ENCODE assay signal across 1 cellular context in the genomic region with DNA sequence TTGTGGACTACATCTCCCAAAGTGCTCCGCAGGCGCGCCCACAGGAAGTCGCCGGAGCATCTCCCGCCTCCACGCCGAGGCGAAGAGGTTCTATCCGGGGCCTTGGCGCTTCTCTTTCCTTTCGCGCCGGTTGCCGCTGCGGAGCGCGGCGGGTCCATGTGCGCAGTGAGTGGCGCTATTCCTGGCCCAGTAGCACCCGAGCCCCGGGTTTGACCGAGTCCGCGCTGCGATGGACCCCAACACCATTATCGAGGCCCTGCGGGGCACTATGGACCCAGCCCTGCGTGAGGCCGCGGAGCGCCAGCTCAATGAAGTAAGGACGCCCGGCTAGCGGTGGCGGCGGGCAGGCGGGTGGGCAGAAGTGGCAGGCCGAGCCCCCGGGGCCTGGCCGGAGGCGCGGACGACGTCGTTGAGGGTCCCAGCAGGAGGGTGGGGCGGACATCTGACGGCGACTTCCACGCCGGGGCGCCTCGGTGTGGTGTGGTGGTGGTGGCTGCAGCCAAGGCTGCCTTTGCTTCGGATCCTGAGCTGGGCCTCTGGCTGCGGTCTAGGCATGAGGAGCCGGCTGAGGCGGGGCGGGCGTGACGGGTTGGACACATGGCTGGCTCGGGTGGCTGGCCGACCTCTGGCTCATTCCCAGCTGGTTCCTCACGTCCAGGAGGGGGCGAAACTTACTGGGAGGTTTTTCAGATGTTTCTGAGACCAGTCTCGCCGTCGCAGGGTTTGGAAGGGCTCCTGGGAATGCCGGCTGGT.
TF ChIP-seq lines count a peak whose summit lies in the region.

A gene (plus strand): TSS at position 118 of the 753 bp plus-strand sequence. CDS start 112 bp downstream, at position 230.

TF ChIP-seq in HepG2, 621 proteins besides CTCF, POLR2A, EP300 and RAD21 (continued from another document and continues in another):
- TF ChIP-seq, protein P1, sequence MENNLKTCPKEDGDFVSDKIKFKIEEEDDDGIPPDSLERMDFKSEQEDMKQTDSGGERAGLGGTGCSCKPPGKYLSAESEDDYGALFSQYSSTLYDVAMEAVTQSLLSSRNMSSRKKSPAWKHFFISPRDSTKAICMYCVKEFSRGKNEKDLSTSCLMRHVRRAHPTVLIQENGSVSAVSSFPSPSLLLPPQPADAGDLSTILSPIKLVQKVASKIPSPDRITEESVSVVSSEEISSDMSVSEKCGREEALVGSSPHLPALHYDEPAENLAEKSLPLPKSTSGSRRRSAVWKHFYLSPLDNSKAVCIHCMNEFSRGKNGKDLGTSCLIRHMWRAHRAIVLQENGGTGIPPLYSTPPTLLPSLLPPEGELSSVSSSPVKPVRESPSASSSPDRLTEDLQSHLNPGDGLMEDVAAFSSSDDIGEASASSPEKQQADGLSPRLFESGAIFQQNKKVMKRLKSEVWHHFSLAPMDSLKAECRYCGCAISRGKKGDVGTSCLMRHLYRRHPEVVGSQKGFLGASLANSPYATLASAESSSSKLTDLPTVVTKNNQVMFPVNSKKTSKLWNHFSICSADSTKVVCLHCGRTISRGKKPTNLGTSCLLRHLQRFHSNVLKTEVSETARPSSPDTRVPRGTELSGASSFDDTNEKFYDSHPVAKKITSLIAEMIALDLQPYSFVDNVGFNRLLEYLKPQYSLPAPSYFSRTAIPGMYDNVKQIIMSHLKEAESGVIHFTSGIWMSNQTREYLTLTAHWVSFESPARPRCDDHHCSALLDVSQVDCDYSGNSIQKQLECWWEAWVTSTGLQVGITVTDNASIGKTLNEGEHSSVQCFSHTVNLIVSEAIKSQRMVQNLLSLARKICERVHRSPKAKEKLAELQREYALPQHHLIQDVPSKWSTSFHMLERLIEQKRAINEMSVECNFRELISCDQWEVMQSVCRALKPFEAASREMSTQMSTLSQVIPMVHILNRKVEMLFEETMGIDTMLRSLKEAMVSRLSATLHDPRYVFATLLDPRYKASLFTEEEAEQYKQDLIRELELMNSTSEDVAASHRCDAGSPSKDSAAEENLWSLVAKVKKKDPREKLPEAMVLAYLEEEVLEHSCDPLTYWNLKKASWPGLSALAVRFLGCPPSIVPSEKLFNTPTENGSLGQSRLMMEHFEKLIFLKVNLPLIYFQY (CRISPR knock-in tag; IDR thresholded peaks at IDR 0.05; ENCODE audit: borderline replicate concordance), result no peak; the same call in 1 of the 2 replicates
- TF ChIP-seq NFIC (IDR thresholded peaks at IDR 0.05; ENCODE audit: low read length), result no peak
- TF ChIP-seq ZNF207 (IDR thresholded peaks at IDR 0.05; ENCODE audit: borderline replicate concordance), result no peak
- no peak for TF ChIP-seq ZBTB21 (CRISPR knock-in tag; IDR thresholded peaks at IDR 0.05)
- no peak for TF ChIP-seq MATR3 (CRISPR knock-in tag; IDR thresholded peaks at IDR 0.05)
- TF ChIP-seq, protein P2, sequence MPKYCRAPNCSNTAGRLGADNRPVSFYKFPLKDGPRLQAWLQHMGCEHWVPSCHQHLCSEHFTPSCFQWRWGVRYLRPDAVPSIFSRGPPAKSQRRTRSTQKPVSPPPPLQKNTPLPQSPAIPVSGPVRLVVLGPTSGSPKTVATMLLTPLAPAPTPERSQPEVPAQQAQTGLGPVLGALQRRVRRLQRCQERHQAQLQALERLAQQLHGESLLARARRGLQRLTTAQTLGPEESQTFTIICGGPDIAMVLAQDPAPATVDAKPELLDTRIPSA (CRISPR knock-in tag; IDR thresholded peaks at IDR 0.05; ENCODE audit: borderline replicate concordance), result peak; percentile 90; the same call in 1 of the 2 replicates
- peak; percentile 78; the same call in 1 of the 2 replicates for TF ChIP-seq ZNF703 (CRISPR knock-in tag; IDR thresholded peaks at IDR 0.05; ENCODE audit: borderline replicate concordance)
- peak; percentile 22; the same call in 1 of the 2 replicates for TF ChIP-seq ZNF253 (CRISPR knock-in tag; IDR thresholded peaks at IDR 0.05; ENCODE audit: borderline replicate concordance)
- TF ChIP-seq NFYB (CRISPR knock-in tag; IDR thresholded peaks at IDR 0.05), result peak; percentile 21; the same call in 1 of the 2 replicates
- no peak for TF ChIP-seq ZNF7 (CRISPR knock-in tag; IDR thresholded peaks at IDR 0.05)
- no peak for TF ChIP-seq ATF7 (IDR thresholded peaks at IDR 0.05)
- TF ChIP-seq ATF7 (CRISPR knock-in tag; IDR thresholded peaks at IDR 0.05), result peak; percentile 20; the same call in 1 of the 2 replicates
- TF ChIP-seq HCFC1 (IDR thresholded peaks at IDR 0.05; ENCODE audit: low read depth, low read length), result peak; percentile 89
- TF ChIP-seq ZBTB8A (CRISPR knock-in tag; IDR thresholded peaks at IDR 0.05; ENCODE audit: borderline replicate concordance, low read depth), result no peak
- TF ChIP-seq CCDC6 (CRISPR knock-in tag; IDR thresholded peaks at IDR 0.05), result no peak
- TF ChIP-seq, protein P3, sequence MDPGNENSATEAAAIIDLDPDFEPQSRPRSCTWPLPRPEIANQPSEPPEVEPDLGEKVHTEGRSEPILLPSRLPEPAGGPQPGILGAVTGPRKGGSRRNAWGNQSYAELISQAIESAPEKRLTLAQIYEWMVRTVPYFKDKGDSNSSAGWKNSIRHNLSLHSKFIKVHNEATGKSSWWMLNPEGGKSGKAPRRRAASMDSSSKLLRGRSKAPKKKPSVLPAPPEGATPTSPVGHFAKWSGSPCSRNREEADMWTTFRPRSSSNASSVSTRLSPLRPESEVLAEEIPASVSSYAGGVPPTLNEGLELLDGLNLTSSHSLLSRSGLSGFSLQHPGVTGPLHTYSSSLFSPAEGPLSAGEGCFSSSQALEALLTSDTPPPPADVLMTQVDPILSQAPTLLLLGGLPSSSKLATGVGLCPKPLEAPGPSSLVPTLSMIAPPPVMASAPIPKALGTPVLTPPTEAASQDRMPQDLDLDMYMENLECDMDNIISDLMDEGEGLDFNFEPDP (CRISPR knock-in tag; conservative IDR thresholded peaks at IDR 0.05), result 0 out of 2 replicates have a peak, but pooled peaks have one; percentile 89
- TF ChIP-seq DR1 (CRISPR knock-in tag; IDR thresholded peaks at IDR 0.05), result peak; percentile 83
- TF ChIP-seq PITX1 (CRISPR knock-in tag; IDR thresholded peaks at IDR 0.05), result peak; percentile 73
- TF ChIP-seq PAF1 (CRISPR knock-in tag; IDR thresholded peaks at IDR 0.05), result no peak
- 0 out of 2 replicates have a peak, but pooled peaks have one; percentile 33 for TF ChIP-seq FOSL1 (CRISPR knock-in tag; IDR thresholded peaks at IDR 0.05; ENCODE audit: borderline replicate concordance)
- TF ChIP-seq, protein P4, sequence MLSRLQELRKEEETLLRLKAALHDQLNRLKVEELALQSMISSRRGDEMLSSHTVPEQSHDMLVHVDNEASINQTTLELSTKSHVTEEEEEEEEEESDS (CRISPR knock-in tag; IDR thresholded peaks at IDR 0.05; ENCODE audit: borderline replicate concordance), result 0 out of 2 replicates have a peak, but pooled peaks have one; percentile 5
- peak; percentile 28; the same call in 1 of the 2 replicates for TF ChIP-seq ZNF570 (CRISPR knock-in tag; IDR thresholded peaks at IDR 0.05; ENCODE audit: borderline replicate concordance)
- TF ChIP-seq ZNF367 (CRISPR knock-in tag; IDR thresholded peaks at IDR 0.05; ENCODE audit: borderline replicate concordance), result peak; percentile 88; the same call in 1 of the 2 replicates
- peak; percentile 96 for TF ChIP-seq ZNF143 (CRISPR knock-in tag; IDR thresholded peaks at IDR 0.05)
- peak; percentile 93 for TF ChIP-seq NKX3-1 (CRISPR knock-in tag; IDR thresholded peaks at IDR 0.05)
- no peak for TF ChIP-seq JUNB (CRISPR knock-in tag; IDR thresholded peaks at IDR 0.05; ENCODE audit: borderline replicate concordance)
- TF ChIP-seq ZNF607 (CRISPR knock-in tag; IDR thresholded peaks at IDR 0.05; ENCODE audit: borderline replicate concordance), result peak; percentile 86; the same call in 1 of the 2 replicates
- 0 out of 2 replicates have a peak, but pooled peaks have one; percentile 45 for TF ChIP-seq ZNF292 (CRISPR knock-in tag; IDR thresholded peaks at IDR 0.05; ENCODE audit: borderline replicate concordance, low read depth)
- TF ChIP-seq, protein P5, sequence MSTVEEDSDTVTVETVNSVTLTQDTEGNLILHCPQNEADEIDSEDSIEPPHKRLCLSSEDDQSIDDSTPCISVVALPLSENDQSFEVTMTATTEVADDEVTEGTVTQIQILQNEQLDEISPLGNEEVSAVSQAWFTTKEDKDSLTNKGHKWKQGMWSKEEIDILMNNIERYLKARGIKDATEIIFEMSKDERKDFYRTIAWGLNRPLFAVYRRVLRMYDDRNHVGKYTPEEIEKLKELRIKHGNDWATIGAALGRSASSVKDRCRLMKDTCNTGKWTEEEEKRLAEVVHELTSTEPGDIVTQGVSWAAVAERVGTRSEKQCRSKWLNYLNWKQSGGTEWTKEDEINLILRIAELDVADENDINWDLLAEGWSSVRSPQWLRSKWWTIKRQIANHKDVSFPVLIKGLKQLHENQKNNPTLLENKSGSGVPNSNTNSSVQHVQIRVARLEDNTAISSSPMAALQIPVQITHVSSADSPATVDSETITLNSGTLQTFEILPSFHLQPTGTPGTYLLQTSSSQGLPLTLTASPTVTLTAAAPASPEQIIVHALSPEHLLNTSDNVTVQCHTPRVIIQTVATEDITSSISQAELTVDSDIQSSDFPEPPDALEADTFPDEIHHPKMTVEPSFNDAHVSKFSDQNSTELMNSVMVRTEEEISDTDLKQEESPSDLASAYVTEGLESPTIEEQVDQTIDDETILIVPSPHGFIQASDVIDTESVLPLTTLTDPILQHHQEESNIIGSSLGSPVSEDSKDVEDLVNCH (CRISPR knock-in tag; IDR thresholded peaks at IDR 0.05), result peak; percentile 92; the same call in 1 of the 2 replicates
- peak; percentile 66; the same call in 1 of the 2 replicates for TF ChIP-seq ERF (CRISPR knock-in tag; IDR thresholded peaks at IDR 0.05)
- TF ChIP-seq, protein P6, sequence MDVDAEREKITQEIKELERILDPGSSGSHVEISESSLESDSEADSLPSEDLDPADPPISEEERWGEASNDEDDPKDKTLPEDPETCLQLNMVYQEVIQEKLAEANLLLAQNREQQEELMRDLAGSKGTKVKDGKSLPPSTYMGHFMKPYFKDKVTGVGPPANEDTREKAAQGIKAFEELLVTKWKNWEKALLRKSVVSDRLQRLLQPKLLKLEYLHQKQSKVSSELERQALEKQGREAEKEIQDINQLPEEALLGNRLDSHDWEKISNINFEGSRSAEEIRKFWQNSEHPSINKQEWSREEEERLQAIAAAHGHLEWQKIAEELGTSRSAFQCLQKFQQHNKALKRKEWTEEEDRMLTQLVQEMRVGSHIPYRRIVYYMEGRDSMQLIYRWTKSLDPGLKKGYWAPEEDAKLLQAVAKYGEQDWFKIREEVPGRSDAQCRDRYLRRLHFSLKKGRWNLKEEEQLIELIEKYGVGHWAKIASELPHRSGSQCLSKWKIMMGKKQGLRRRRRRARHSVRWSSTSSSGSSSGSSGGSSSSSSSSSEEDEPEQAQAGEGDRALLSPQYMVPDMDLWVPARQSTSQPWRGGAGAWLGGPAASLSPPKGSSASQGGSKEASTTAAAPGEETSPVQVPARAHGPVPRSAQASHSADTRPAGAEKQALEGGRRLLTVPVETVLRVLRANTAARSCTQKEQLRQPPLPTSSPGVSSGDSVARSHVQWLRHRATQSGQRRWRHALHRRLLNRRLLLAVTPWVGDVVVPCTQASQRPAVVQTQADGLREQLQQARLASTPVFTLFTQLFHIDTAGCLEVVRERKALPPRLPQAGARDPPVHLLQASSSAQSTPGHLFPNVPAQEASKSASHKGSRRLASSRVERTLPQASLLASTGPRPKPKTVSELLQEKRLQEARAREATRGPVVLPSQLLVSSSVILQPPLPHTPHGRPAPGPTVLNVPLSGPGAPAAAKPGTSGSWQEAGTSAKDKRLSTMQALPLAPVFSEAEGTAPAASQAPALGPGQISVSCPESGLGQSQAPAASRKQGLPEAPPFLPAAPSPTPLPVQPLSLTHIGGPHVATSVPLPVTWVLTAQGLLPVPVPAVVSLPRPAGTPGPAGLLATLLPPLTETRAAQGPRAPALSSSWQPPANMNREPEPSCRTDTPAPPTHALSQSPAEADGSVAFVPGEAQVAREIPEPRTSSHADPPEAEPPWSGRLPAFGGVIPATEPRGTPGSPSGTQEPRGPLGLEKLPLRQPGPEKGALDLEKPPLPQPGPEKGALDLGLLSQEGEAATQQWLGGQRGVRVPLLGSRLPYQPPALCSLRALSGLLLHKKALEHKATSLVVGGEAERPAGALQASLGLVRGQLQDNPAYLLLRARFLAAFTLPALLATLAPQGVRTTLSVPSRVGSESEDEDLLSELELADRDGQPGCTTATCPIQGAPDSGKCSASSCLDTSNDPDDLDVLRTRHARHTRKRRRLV (CRISPR knock-in tag; IDR thresholded peaks at IDR 0.05), result peak; percentile 63; the same call in 1 of the 2 replicates
- TF ChIP-seq SIN3B (IDR thresholded peaks at IDR 0.05; ENCODE audit: low read length), result no peak; the same call in 1 of the 2 replicates
- no peak for TF ChIP-seq SOX13 (IDR thresholded peaks at IDR 0.05)
- TF ChIP-seq SOX13 (CRISPR knock-in tag; conservative IDR thresholded peaks at IDR 0.05 in 1 of 2, IDR thresholded peaks at IDR 0.05 in 1 of 2), result peak in 1 of 2 experiments; percentile 18; a peak in 1 of 4 replicates
- TF ChIP-seq RELA (CRISPR knock-in tag; IDR thresholded peaks at IDR 0.05), result no peak
- no peak; the same call in 1 of the 2 replicates for TF ChIP-seq KLF9 (CRISPR knock-in tag; IDR thresholded peaks at IDR 0.05; ENCODE audit: low read depth)
- TF ChIP-seq ZFP36L1 (CRISPR knock-in tag; IDR thresholded peaks at IDR 0.05), result no peak; the same call in 1 of the 2 replicates
- TF ChIP-seq ZNF678 (CRISPR knock-in tag; IDR thresholded peaks at IDR 0.05), result 0 out of 2 replicates have a peak, but pooled peaks have one; percentile 70
- TF ChIP-seq ZSCAN12 (CRISPR knock-in tag; IDR thresholded peaks at IDR 0.05), result peak; percentile 79; the same call in 1 of the 2 replicates
- no peak for TF ChIP-seq ZKSCAN1 (IDR thresholded peaks at IDR 0.05; ENCODE audit: low read length)
- no peak for TF ChIP-seq BHLHE40 (IDR thresholded peaks at IDR 0.05; ENCODE audit: low read length)
- no peak for TF ChIP-seq ZNF670 (CRISPR knock-in tag; IDR thresholded peaks at IDR 0.05; ENCODE audit: borderline replicate concordance)
- TF ChIP-seq ZNF329 (CRISPR knock-in tag; IDR thresholded peaks at IDR 0.05; ENCODE audit: low read depth), result 0 out of 2 replicates have a peak, but pooled peaks have one; percentile 11
- TF ChIP-seq, protein P7, sequence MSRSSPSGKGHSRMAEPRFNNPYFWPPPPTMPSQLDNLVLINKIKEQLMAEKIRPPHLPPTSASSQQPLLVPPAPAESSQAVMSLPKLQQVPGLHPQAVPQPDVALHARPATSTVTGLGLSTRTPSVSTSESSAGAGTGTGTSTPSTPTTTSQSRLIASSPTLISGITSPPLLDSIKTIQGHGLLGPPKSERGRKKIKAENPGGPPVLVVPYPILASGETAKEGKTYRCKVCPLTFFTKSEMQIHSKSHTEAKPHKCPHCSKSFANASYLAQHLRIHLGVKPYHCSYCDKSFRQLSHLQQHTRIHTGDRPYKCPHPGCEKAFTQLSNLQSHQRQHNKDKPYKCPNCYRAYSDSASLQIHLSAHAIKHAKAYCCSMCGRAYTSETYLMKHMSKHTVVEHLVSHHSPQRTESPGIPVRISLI (CRISPR knock-in tag; IDR thresholded peaks at IDR 0.05; ENCODE audit: borderline replicate concordance), result no peak
- TF ChIP-seq, protein P8, sequence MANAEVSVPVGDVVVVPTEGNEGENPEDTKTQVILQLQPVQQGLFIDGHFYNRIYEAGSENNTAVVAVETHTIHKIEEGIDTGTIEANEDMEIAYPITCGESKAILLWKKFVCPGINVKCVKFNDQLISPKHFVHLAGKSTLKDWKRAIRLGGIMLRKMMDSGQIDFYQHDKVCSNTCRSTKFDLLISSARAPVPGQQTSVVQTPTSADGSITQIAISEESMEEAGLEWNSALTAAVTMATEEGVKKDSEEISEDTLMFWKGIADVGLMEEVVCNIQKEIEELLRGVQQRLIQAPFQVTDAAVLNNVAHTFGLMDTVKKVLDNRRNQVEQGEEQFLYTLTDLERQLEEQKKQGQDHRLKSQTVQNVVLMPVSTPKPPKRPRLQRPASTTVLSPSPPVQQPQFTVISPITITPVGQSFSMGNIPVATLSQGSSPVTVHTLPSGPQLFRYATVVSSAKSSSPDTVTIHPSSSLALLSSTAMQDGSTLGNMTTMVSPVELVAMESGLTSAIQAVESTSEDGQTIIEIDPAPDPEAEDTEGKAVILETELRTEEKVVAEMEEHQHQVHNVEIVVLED (CRISPR knock-in tag; IDR thresholded peaks at IDR 0.05; ENCODE audit: borderline replicate concordance), result peak; percentile 92
